11 cellular contexts compared by ENCODE assay signal in the genomic region with DNA sequence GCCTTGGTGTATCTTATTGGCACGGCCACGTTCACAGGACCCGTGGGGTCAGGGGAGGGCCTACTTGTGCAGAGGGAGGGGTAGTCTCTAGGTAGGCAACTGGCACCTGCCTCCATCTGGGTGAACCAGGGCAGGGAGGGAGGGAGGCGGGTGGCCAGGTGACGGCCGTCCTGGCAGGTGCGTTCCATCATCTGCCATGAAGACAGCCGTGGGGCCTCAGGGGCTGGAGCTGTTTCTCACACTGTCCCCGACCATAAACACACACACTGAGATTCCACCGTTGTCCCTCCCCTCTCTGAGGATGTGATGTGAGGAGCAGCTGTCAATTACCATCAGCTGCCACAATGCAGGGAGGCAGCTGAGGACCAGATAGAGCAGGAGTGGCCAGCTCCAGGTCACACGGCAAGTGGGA. TPM values are rescaled to one million over a fixed set of nuclear protein-coding genes. Genes with fewer than 3 reads are reported as not detected.
DNase-seq lines count a peak whose midpoint lies in the region; ATAC-seq and TF ChIP-seq lines count a peak whose summit lies in the region.
"Had no signal": no experiment of that assay in that cellular context is flagged by ENCODE, and none has a peak within 500 bp of the region (broad histone marks: within the 10 kb centered on the region; RNA-seq: fewer than 3 reads in every experiment).

No MANE protein-coding gene starts in this region.

- H3K79me2 ChIP-seq in PC-3 (ENCODE audit: low read length) = peaks cover 99% of the 10 kb centered on the region
- H3K79me2 ChIP-seq in hepatocyte = peaks cover 100% of the 10 kb centered on the region

- peaks cover 90% of the 10 kb centered on the region for H4K20me1 ChIP-seq in PC-3 (ENCODE audit: low read length)
- peaks cover 100% of the 10 kb centered on the region for H4K20me1 ChIP-seq in hepatocyte (ENCODE audit: insufficient read depth, poor library complexity, severe bottlenecking)

- H3K4me3 ChIP-seq in HEK293 (ENCODE audit: low read depth, low read length) (no peak overlapping the region), PC-3 (ENCODE audit: low read length) (no peak overlapping the region), hepatocyte (no peak overlapping the region), skin epidermis (no peak overlapping the region)

- intact Hi-C loops in PC-3 (cut with micrococcal nuclease) (loop anchor here (2.0 kb wide), 1 partner anchor 25 kb away; no protein-coding TSS in a partner anchor), posterior vena cava (cut with DNase I) (no loop called here)

- BruUV-seq in PC-3 (replicated peaks; lab: Mats Ljungman, UMichigan) = no TSS peak

- H3K4me2 ChIP-seq in PC-3 (ENCODE audit: low read length) = no peak overlapping the region
- H3K4me2 ChIP-seq in hepatocyte = peak overlapping the region; percentile 67

- H3K9ac ChIP-seq in PC-3 (ENCODE audit: low read length) = no peak overlapping the region

- DNase-seq in PC-3 (no peak), hepatocyte (ENCODE audit: low spot score) (no peak), activated gamma-delta T cell treated with Interleukin-2 at 50 U/mL for 16 hours (no peak), inferior parietal cortex (ENCODE audit: extremely low spot score) (no peak), posterior vena cava (ENCODE audit: low spot score) (no peak)
- DNase-seq: MV-4-11, natural killer cell, T-helper 1 cell had no signal

- H3K9me3 ChIP-seq in HEK293 (ENCODE audit: control insufficient read depth, insufficient read depth, low read depth, low read length) (no peaks in the 10 kb centered on the region), PC-3 (ENCODE audit: low read length) (no peaks in the 10 kb centered on the region), hepatocyte (ENCODE audit: low read depth) (no peaks in the 10 kb centered on the region)

- 42% methylated on average over 10 of the region's 11 CpGs for WGBS in hepatocyte (ENCODE audit: low lambda C conversion rate, missing lambda C conversion rate)

- CTCF ChIA-PET in HEK293 (lab: Yijun Ruan, JAX) (interaction anchor here (0.6 to 1.9 kb wide), 3 partner anchors 28 to 94 kb away, joined by 3 to 8 read pairs (median 3); no protein-coding TSS in a partner anchor), PC-3 (lab: Charles Lee) (no interaction called here)

- POLR2A ChIA-PET in HEK293 (lab: Yijun Ruan, JAX) (no interaction called here), PC-3 (lab: Charles Lee; ENCODE audit: unreplicated experiment) (no interaction called here)

- peak overlapping the region; percentile 29; the same call in 1 of the 2 replicates for H3K27ac ChIP-seq in HEK293 (ENCODE audit: extremely low read depth, low read depth, low read length)
- H3K27ac ChIP-seq in PC-3 (ENCODE audit: low read length) = no peak overlapping the region
- peak overlapping the region; percentile 69 for H3K27ac ChIP-seq in hepatocyte
- peak overlapping the region in 18 of 21 experiments; percentile 0 to 77 (median 37) for H3K27ac ChIP-seq in skin epidermis

- ATAC-seq in PC-3 = 0 out of 2 replicates have a peak, but pooled peaks have one; percentile 1
- ATAC-seq in GM21576 (IDR thresholded peaks at IDR 0.05; ENCODE audit: unreplicated experiment) = no peak
- ATAC-seq: natural killer cell had no signal

- H3K9me2 ChIP-seq in PC-3 (replicated peaks; ENCODE audit: low read length) = no peaks in the 10 kb centered on the region
- no peaks in the 10 kb centered on the region for H3K9me2 ChIP-seq in hepatocyte (replicated peaks; ENCODE audit: insufficient read depth)

- H2AFZ ChIP-seq in PC-3 (ENCODE audit: low read length) (no peak overlapping the region), hepatocyte (no peak overlapping the region)

- H3K4me1 ChIP-seq in HEK293 (ENCODE audit: control insufficient read depth, insufficient read depth, low read length) (peaks cover 5% of the 10 kb centered on the region; the same call in 1 of the 2 replicates), PC-3 (ENCODE audit: insufficient read depth, low read length) (no peaks in the 10 kb centered on the region), hepatocyte (ENCODE audit: insufficient read depth) (peaks cover 28% of the 10 kb centered on the region)

- H3K27me3 ChIP-seq in PC-3 (ENCODE audit: low read length) (no peaks in the 10 kb centered on the region), hepatocyte (no peaks in the 10 kb centered on the region)

- H3F3A ChIP-seq in PC-3 (ENCODE audit: low read length, unreplicated experiment) = no peaks in the 10 kb centered on the region

- H3K36me3 ChIP-seq in HEK293 (ENCODE audit: control insufficient read depth in 2 of 2, insufficient read depth in 1 of 2, low read length in 2 of 2) (no peaks in the 10 kb centered on the region), PC-3 (ENCODE audit: low read depth, low read length) (no peaks in the 10 kb centered on the region), hepatocyte (replicated peaks; ENCODE audit: insufficient read depth, low read depth) (no peaks in the 10 kb centered on the region)

- TF ChIP-seq CTCF in HEK293 (tag by site-specific recombination; IDR thresholded peaks at IDR 0.05) (no peak), PC-3 (conservative IDR thresholded peaks at IDR 0.05; ENCODE audit: low read depth, low read length) (no peak), hepatocyte (IDR thresholded peaks at IDR 0.05; ENCODE audit: poor library complexity) (no peak)

TF ChIP-seq in HEK293, 187 proteins besides CTCF, POLR2A, EP300 and RAD21:
- TF ChIP-seq ZFP69B (tag by site-specific recombination; IDR thresholded peaks at IDR 0.05) = no peak
- TF ChIP-seq, protein P1, sequence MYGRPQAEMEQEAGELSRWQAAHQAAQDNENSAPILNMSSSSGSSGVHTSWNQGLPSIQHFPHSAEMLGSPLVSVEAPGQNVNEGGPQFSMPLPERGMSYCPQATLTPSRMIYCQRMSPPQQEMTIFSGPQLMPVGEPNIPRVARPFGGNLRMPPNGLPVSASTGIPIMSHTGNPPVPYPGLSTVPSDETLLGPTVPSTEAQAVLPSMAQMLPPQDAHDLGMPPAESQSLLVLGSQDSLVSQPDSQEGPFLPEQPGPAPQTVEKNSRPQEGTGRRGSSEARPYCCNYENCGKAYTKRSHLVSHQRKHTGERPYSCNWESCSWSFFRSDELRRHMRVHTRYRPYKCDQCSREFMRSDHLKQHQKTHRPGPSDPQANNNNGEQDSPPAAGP (tag by site-specific recombination; IDR thresholded peaks at IDR 0.05) = no peak
- no peak for TF ChIP-seq ZNF558 (tag by site-specific recombination; IDR thresholded peaks at IDR 0.05)
- 0 out of 2 replicates have a peak, but pooled peaks have one; percentile 6 for TF ChIP-seq SP2 (tag by site-specific recombination; IDR thresholded peaks at IDR 0.05)
- no peak for TF ChIP-seq BCL11A (tag by site-specific recombination; IDR thresholded peaks at IDR 0.05; ENCODE audit: low read depth)
- TF ChIP-seq ZFP41 (tag by site-specific recombination; IDR thresholded peaks at IDR 0.05; ENCODE audit: borderline replicate concordance) = no peak

RNA-seq across cellular contexts. Expression of gene ZMIZ1, which starts 32.8 kb away (rescaled TPM):
- total RNA-seq in PC-3 (2014; rRNA removed) (55.4 and 84.2 TPM in 2 replicates), hepatocyte (16.5 and 30.9 TPM in 2 replicates), posterior vena cava (10 to 100 TPM; 61.5 to 62.6 TPM)
- polyA plus RNA-seq in hepatocyte = 32.4 and 34.4 TPM in 2 replicates
